In the genomic region with DNA sequence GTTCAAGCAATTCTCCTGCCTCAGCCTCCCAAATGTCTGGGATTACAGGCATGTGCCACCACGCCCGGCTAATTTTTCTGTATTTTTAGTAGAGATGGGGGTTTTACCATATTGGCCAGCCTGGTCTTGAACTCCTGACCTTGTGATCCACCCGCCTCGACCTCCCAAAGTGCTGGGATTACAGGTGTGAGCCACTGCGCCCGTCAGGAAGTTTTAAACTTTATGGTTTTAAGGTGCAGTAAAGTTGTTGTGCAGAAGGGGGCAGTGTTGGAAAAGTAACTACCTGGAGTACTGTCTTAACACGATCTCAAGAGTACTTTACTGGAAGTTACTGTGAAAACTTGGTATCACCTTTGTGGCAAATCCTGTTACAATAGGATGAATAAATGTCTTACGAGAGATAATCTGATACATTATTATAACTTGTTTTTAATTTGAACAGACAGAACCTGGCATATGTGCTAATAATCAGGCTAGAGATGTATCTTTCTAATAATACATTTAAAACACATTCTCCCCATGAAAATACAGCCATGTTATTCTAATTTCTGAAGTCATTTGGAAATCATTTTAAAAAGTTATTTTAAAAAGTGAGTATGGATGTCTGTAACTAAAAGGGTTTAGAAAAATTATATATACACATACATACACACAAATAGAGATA, we compare ENCODE assay signal across 8 cellular contexts. TPM values are rescaled to one million over a fixed set of nuclear protein-coding genes. Genes with fewer than 3 reads are reported as not detected.
A peak's percentile ranks its signal among the peaks of the same experiment; 100 is the strongest.
DNase-seq lines count a peak whose midpoint lies in the region; ATAC-seq, FAIRE-seq and TF ChIP-seq lines count a peak whose summit lies in the region.

No MANE protein-coding gene starts in this region.

- peak; percentile 62 for TF ChIP-seq RAD21 in HepG2 (CRISPR knock-in tag; IDR thresholded peaks at IDR 0.05)

- no peaks in the 10 kb centered on the region for H3K9me3 ChIP-seq in WERI-Rb-1 (ENCODE audit: severe bottlenecking)
- H3K9me3 ChIP-seq in HepG2 (ENCODE audit: low read length), result no peaks in the 10 kb centered on the region

- H3K27me3 ChIP-seq in WERI-Rb-1 (ENCODE audit: insufficient read depth, low read depth, severe bottlenecking) (no peaks in the 10 kb centered on the region), HepG2 (ENCODE audit: control insufficient read depth in 1 of 2, insufficient read depth in 2 of 2, low read length in 2 of 2) (no peaks in the 10 kb centered on the region)

- TF ChIP-seq POLR2A in HepG2 (IDR thresholded peaks at IDR 0.05; ENCODE audit: insufficient read depth in 1 of 2, low read depth in 2 of 2, low read length in 2 of 2), result no peak

- H3K27ac ChIP-seq in WERI-Rb-1 (no peak overlapping the region), HepG2 (ENCODE audit: extremely low read length, insufficient read depth, low read length) (no peak overlapping the region)

- TF ChIP-seq EP300 in HepG2 (IDR thresholded peaks at IDR 0.05; ENCODE audit: low read depth in 2 of 2, low read length in 2 of 2), result no peak
- TF ChIP-seq EP300 in HepG2 (CRISPR knock-in tag; IDR thresholded peaks at IDR 0.05; ENCODE audit: borderline replicate concordance), result no peak

- H4K20me1 ChIP-seq in HepG2 (ENCODE audit: insufficient read depth, low read length), result no peaks in the 10 kb centered on the region

- H3K4me1 ChIP-seq in HepG2 (ENCODE audit: insufficient read depth, low read length), result no peaks in the 10 kb centered on the region; the same call in 1 of the 2 replicates

- BruUV-seq in HepG2 (replicated peaks; lab: Mats Ljungman, UMichigan), result no TSS peak

- FAIRE-seq in HepG2 (lab: Jason Lieb, UNC), result peak; percentile 67

- no peak overlapping the region for H3K9ac ChIP-seq in HepG2 (ENCODE audit: insufficient read depth, low read depth, low read length)

- in situ Hi-C loops in GM13976 (cut with MboI; ENCODE audit: low sequenced_read_pairs, unreplicated experiment) (loop anchor here (25.0 kb wide), 1 partner anchor 366 kb away; no protein-coding TSS in a partner anchor), HepG2 (cut with HindIII; ENCODE audit: extremely low pct_ligation_motif_present, low pct_unique_long_range_greater_than_20kb) (loop anchor here (10.0 kb wide), 2 partner anchors 123 to 383 kb away; no protein-coding TSS in a partner anchor)

- TF ChIP-seq CTCF in AG04449 (IDR thresholded peaks at IDR 0.05; ENCODE audit: insufficient read depth, low read length, missing control alignments), result peak; percentile 61
- peak; percentile 70 for TF ChIP-seq CTCF in GM13976 (IDR thresholded peaks at IDR 0.05; ENCODE audit: borderline replicate concordance, control extremely low read depth, extremely low read depth, insufficient read depth, missing control alignments)
- TF ChIP-seq CTCF in WERI-Rb-1 (IDR thresholded peaks at IDR 0.05; ENCODE audit: low read depth, low read length), result peak; percentile 67
- TF ChIP-seq CTCF in HepG2 (CRISPR knock-in tag; IDR thresholded peaks at IDR 0.05), result peak; percentile 90

- no peaks in the 10 kb centered on the region for H3K79me2 ChIP-seq in HepG2 (ENCODE audit: insufficient read depth, low read length)

- no peak overlapping the region for H3K4me3 ChIP-seq in AG04449 (ENCODE audit: low read depth, low read length)
- no peak overlapping the region for H3K4me3 ChIP-seq in WERI-Rb-1 (ENCODE audit: low read depth, low read length)
- H3K4me3 ChIP-seq in HepG2 (replicated peaks in 1 of 3; ENCODE audit: insufficient read depth in 1 of 3, low read depth in 2 of 3, low read length in 3 of 3), result no peak overlapping the region

- DNase-seq in AG04449 (ENCODE audit: low read depth, low spot score), result no peak
- peak; percentile 46 for DNase-seq in GM13976 (ENCODE audit: low spot score)
- DNase-seq in NCI-H2107 (lab: John Stamatoyannopoulos, UW), result peak; percentile 35
- peak; percentile 62 for DNase-seq in WERI-Rb-1
- DNase-seq in cerebellar cortex (ENCODE audit: low spot score), result peak; percentile 56
- DNase-seq in HepG2 (ENCODE audit: low spot score), result peak; percentile 67
- peak; percentile 29 for DNase-seq in stimulated activated CD8-positive, alpha-beta memory T cell treated with anti-CD3 and anti-CD28 coated beads, Interleukin-4, amount 100 ng/mL, for 1 hour (ENCODE audit: low read depth in 2 of 2, low spot score in 1 of 2)

- ATAC-seq in HepG2 (peak; percentile 91), HG02852 (IDR thresholded peaks at IDR 0.05; ENCODE audit: unreplicated experiment) (no peak)

- CTCF ChIA-PET in AG04449 (lab: Yijun Ruan, JAX), result interaction anchor here (0.6 to 2.9 kb wide), 34 partner anchors 9 to 1251 kb away, joined by 3 to 29 read pairs (median 4); partner anchors contain the start of gene SPDYA
- CTCF ChIA-PET in HepG2 (lab: Yijun Ruan, JAX; ENCODE audit: low intra/inter-chr PET ratio, low total read pairs), result interaction anchor here (1.0 to 2.1 kb wide), 3 partner anchors 137 to 375 kb away, joined by 3 to 15 read pairs (median 3); no protein-coding TSS in a partner anchor

- H2AFZ ChIP-seq in HepG2 (ENCODE audit: low read length), result no peak overlapping the region

- H3K4me2 ChIP-seq in HepG2 (ENCODE audit: low read depth, low read length), result no peak overlapping the region

- WGBS in HepG2 (ENCODE audit: low lambda C conversion rate), result 3% methylated on average over 8 of the region's 8 CpGs

- POLR2A ChIA-PET in AG04449 (lab: Yijun Ruan, JAX) (no interaction called here), HepG2 (lab: Yijun Ruan, JAX) (interaction anchor here (0.9 kb wide), 1 partner anchor 69 kb away, joined by 3 read pairs; the partner anchor contains the start of gene PPP1CB)

- H3K36me3 ChIP-seq in WERI-Rb-1 (no peaks in the 10 kb centered on the region), HepG2 (replicated peaks in 1 of 2; ENCODE audit: control insufficient read depth in 1 of 2, insufficient read depth in 2 of 2, low read length in 2 of 2) (no peaks in the 10 kb centered on the region)

- intact Hi-C loops in HepG2 (cut with micrococcal nuclease; ENCODE audit: unreplicated experiment), result loop anchor here (1.0 to 10.0 kb wide), 3 partner anchors 103 to 376 kb away; no protein-coding TSS in a partner anchor

TF ChIP-seq in HepG2, 621 proteins besides CTCF, POLR2A, EP300 and RAD21 (continues in another document):
- TF ChIP-seq ZNF331 (CRISPR knock-in tag; IDR thresholded peaks at IDR 0.05) (0 out of 2 replicates have a peak, but pooled peaks have one; percentile 34), REPIN1 (CRISPR knock-in tag; IDR thresholded peaks at IDR 0.05; ENCODE audit: borderline replicate concordance, low read depth) (peak; percentile 48; the same call in 1 of the 2 replicates), ZFP41 (CRISPR knock-in tag; IDR thresholded peaks at IDR 0.05; ENCODE audit: borderline replicate concordance) (no peak), KLF11 (CRISPR knock-in tag; IDR thresholded peaks at IDR 0.05) (peak; percentile 43; the same call in 1 of the 2 replicates), YEATS2 (CRISPR knock-in tag; IDR thresholded peaks at IDR 0.05; ENCODE audit: borderline replicate concordance) (peak; percentile 32; the same call in 1 of the 2 replicates)

RNA-seq across cellular contexts. Expression of gene SPDYA, which starts 10.8 kb away (rescaled TPM):
- 0.17 and 0.75 TPM in 2 replicates for total RNA-seq in HepG2 (2016; rRNA removed; fragmentation: Illumina TruSeq; extraction: Trizol)
- 0.20 TPM in 1 of 2 replicates, not detected in the other for total RNA-seq in HepG2 (2016; cell fraction: cytosol; rRNA removed; fragmentation: Illumina TruSeq; extraction: Trizol; ENCODE audit: low read depth)
- total RNA-seq in HepG2 (2016; cell fraction: insoluble cytoplasmic fraction; rRNA removed; fragmentation: Illumina TruSeq; extraction: Trizol), result 0.89 TPM in 1 of 2 replicates, not detected in the other
- 0.38 and 1.0 TPM in 2 replicates for total RNA-seq in HepG2 (2016; cell fraction: membrane; rRNA removed; fragmentation: Illumina TruSeq; extraction: Trizol)
- 1.3 and 1.6 TPM in 2 replicates for total RNA-seq in HepG2 (2016; cell fraction: nucleus; rRNA removed; fragmentation: Illumina TruSeq; extraction: Trizol)
- 0.08 and 0.32 TPM in 2 replicates for polyA plus RNA-seq in HepG2 (2011; rRNA removed)
- not detected in 2 replicates for polyA plus RNA-seq in HepG2 (2011; cell fraction: cytosol; rRNA removed)
- 0.11 and 0.17 TPM in 2 replicates for polyA plus RNA-seq in HepG2 (2011; cell fraction: nucleus; rRNA removed)
- 0.89 and 2.8 TPM in 2 replicates for polyA plus RNA-seq in HepG2 (2012)
- not detected in 2 replicates for polyA plus RNA-seq in HepG2 (2016; cell fraction: cytosol; fragmentation: Illumina TruSeq; extraction: Trizol; ENCODE audit: low read depth)
- polyA plus RNA-seq in HepG2 (2016; cell fraction: insoluble cytoplasmic fraction; fragmentation: Illumina TruSeq; extraction: Trizol; ENCODE audit: low read depth), result not detected in 2 replicates
- not detected in 2 replicates for polyA plus RNA-seq in HepG2 (2016; cell fraction: membrane; fragmentation: Illumina TruSeq; extraction: Trizol; ENCODE audit: low read depth)
- polyA plus RNA-seq in HepG2 (2016; cell fraction: nucleus; fragmentation: Illumina TruSeq; extraction: Trizol; ENCODE audit: insufficient read depth, low read depth), result 0.77 and 0.91 TPM in 2 replicates
- polyA minus RNA-seq in HepG2 (2011; rRNA and poly(A)+ RNA removed; ENCODE audit: low replicate concordance), result 0.26 and 1.1 TPM in 2 replicates
- polyA minus RNA-seq in HepG2 (2011; cell fraction: cytosol; rRNA and poly(A)+ RNA removed), result not detected in 2 replicates
- polyA minus RNA-seq in HepG2 (2011; cell fraction: nucleus; rRNA and poly(A)+ RNA removed), result 7.1 TPM in 2 replicates

RNA-seq across cellular contexts. Expression of gene TRMT61B, which starts 48.7 kb away (rescaled TPM):
- 23.5 and 29.7 TPM in 2 replicates for total RNA-seq in HepG2 (2016; rRNA removed; fragmentation: Illumina TruSeq; extraction: Trizol)
- 14.6 and 25.8 TPM in 2 replicates for total RNA-seq in HepG2 (2016; cell fraction: cytosol; rRNA removed; fragmentation: Illumina TruSeq; extraction: Trizol; ENCODE audit: low read depth)
- total RNA-seq in HepG2 (2016; cell fraction: insoluble cytoplasmic fraction; rRNA removed; fragmentation: Illumina TruSeq; extraction: Trizol), result 19.8 and 37.3 TPM in 2 replicates
- 11.6 and 17.0 TPM in 2 replicates for total RNA-seq in HepG2 (2016; cell fraction: membrane; rRNA removed; fragmentation: Illumina TruSeq; extraction: Trizol)
- 18.5 and 19.2 TPM in 2 replicates for total RNA-seq in HepG2 (2016; cell fraction: nucleus; rRNA removed; fragmentation: Illumina TruSeq; extraction: Trizol)
- polyA plus RNA-seq in HepG2 (2011; rRNA removed), result 15.3 and 19.7 TPM in 2 replicates
- polyA plus RNA-seq in HepG2 (2011; cell fraction: cytosol; rRNA removed), result 8.7 and 11.6 TPM in 2 replicates
- polyA plus RNA-seq in HepG2 (2011; cell fraction: nucleus; rRNA removed), result 13.3 and 14.3 TPM in 2 replicates
- 18.4 and 19.0 TPM in 2 replicates for polyA plus RNA-seq in HepG2 (2012)
- 3.4 and 3.7 TPM in 2 replicates for polyA plus RNA-seq in HepG2 (2016; cell fraction: cytosol; fragmentation: Illumina TruSeq; extraction: Trizol; ENCODE audit: low read depth)
- 36.4 and 36.6 TPM in 2 replicates for polyA plus RNA-seq in HepG2 (2016; cell fraction: insoluble cytoplasmic fraction; fragmentation: Illumina TruSeq; extraction: Trizol; ENCODE audit: low read depth)
- 7.8 and 8.1 TPM in 2 replicates for polyA plus RNA-seq in HepG2 (2016; cell fraction: membrane; fragmentation: Illumina TruSeq; extraction: Trizol; ENCODE audit: low read depth)
- polyA plus RNA-seq in HepG2 (2016; cell fraction: nucleus; fragmentation: Illumina TruSeq; extraction: Trizol; ENCODE audit: insufficient read depth, low read depth), result 38.0 and 40.7 TPM in 2 replicates
- 8.9 and 10.3 TPM in 2 replicates for polyA minus RNA-seq in HepG2 (2011; rRNA and poly(A)+ RNA removed; ENCODE audit: low replicate concordance)
- polyA minus RNA-seq in HepG2 (2011; cell fraction: cytosol; rRNA and poly(A)+ RNA removed), result 8.7 and 13.5 TPM in 2 replicates
- 20.9 and 25.7 TPM in 2 replicates for polyA minus RNA-seq in HepG2 (2011; cell fraction: nucleus; rRNA and poly(A)+ RNA removed)
